In the genomic region with DNA sequence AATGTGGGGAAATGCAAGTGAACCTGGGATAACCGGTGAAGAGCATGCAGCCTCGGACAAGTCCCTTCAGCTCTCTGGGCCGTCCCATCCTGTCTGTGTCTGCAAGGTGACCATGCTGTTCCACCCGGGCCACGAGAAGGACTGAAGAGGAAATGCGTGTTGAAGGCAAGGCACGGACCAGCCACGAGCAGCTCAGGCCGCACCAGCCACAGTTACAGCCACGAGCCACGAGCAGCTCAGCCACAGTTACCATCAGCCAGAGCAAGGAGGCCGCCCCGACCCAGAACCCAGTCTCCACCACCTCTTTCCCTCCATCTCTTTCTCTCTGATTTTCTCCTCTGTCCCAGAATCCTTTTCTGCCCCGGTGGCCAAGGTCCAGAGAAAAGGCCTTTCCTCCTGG, we compare ENCODE assay signal across 24 cellular contexts. TPM values are rescaled to one million over a fixed set of nuclear protein-coding genes. Genes with fewer than 3 reads are reported as not detected.
DNase-seq lines count a peak whose midpoint lies in the region; ATAC-seq, FAIRE-seq and TF ChIP-seq lines count a peak whose summit lies in the region.
"Had no signal": no experiment of that assay in that cellular context is flagged by ENCODE, and none has a peak within 500 bp of the region (broad histone marks: within the 10 kb centered on the region; RNA-seq: fewer than 3 reads in every experiment).

No MANE protein-coding gene starts in this region.

- no peak for TF ChIP-seq POLR2A in H1 (IDR thresholded peaks at IDR 0.05; ENCODE audit: control extremely low read depth in 1 of 2, low read depth in 2 of 2, low read length in 2 of 2)

- no peaks in the 10 kb centered on the region for H3K36me3 ChIP-seq in H1 (ENCODE audit: control insufficient read depth in 2 of 4, insufficient read depth in 4 of 4, low read length in 3 of 4)
- H3K36me3 ChIP-seq in lower lobe of right lung = no peaks in the 10 kb centered on the region
- H3K36me3 ChIP-seq in osteoblast (ENCODE audit: insufficient read depth, low read length) = no peaks in the 10 kb centered on the region
- H3K36me3 ChIP-seq: BLaER1, HAP-1 had no signal

- H4K8ac ChIP-seq in H1 (ENCODE audit: extremely low read depth, insufficient read depth, low read length) = 0 out of 2 replicates have a peak overlapping the region, but pooled peaks have one; percentile 25

- H2BK120ac ChIP-seq in H1 (replicated peaks; ENCODE audit: low read depth, low read length) = no peak overlapping the region

- intact Hi-C loops in Right ventricle myocardium inferior (cut with DNase I) (no loop called here), left cardiac atrium (cut with DNase I) (no loop called here), lower lobe of right lung (cut with DNase I) (no loop called here)

- no peak overlapping the region for H4K5ac ChIP-seq in H1 (ENCODE audit: insufficient read length, low read depth, low read length)

- no peak overlapping the region for H4K91ac ChIP-seq in H1 (replicated peaks; ENCODE audit: insufficient read length, low read length)

- POLR2A ChIA-PET in H1 (lab: Charles Lee; ENCODE audit: partially characterized antibody) = no interaction called here

- H3K23ac ChIP-seq in H1 (ENCODE audit: insufficient read length) = no peak overlapping the region

- no peak overlapping the region for H2BK5ac ChIP-seq in H1 (ENCODE audit: low read depth, low read length)

- no peaks in the 10 kb centered on the region; a peak in 1 of 7 replicates for H3K4me1 ChIP-seq in H1 (replicated peaks in 1 of 4; ENCODE audit: control insufficient read depth in 3 of 4, insufficient read depth in 4 of 4, low read length in 3 of 4)
- H3K4me1 ChIP-seq in lower lobe of right lung = no peaks in the 10 kb centered on the region
- no peaks in the 10 kb centered on the region for H3K4me1 ChIP-seq in osteoblast (ENCODE audit: insufficient read depth, low read length)
- H3K4me1 ChIP-seq: Caco-2, HAP-1 had no signal

- H3K4ac ChIP-seq in H1 (replicated peaks; ENCODE audit: insufficient read length, low read depth, low read length) = no peak overlapping the region

- H3K4me3 ChIP-seq in H1 (ENCODE audit: extremely low read depth in 1 of 4, insufficient read depth in 2 of 4, low read depth in 3 of 4, low read length in 4 of 4) = no peak overlapping the region
- H3K4me3 ChIP-seq in lower lobe of right lung = no peak overlapping the region
- H3K4me3 ChIP-seq in osteoblast (ENCODE audit: insufficient read depth, low read length) = no peak overlapping the region
- H3K4me3 ChIP-seq: BLaER1, GM12878, GM23338, HAP-1 had no signal

- no peak overlapping the region for H3K56ac ChIP-seq in H1 (replicated peaks; ENCODE audit: insufficient read length, low read depth, low read length)

- H3K4me2 ChIP-seq in H1 (ENCODE audit: insufficient read depth in 1 of 2, low read depth in 2 of 2, low read length in 2 of 2) (no peak overlapping the region), osteoblast (ENCODE audit: insufficient read depth, low read length) (no peak overlapping the region)
- H3K4me2 ChIP-seq: BLaER1, GM23338 had no signal

- H3K79me1 ChIP-seq in H1 (ENCODE audit: low read depth, low read length) = no peaks in the 10 kb centered on the region

- peaks cover 3 to 13% of the 10 kb centered on the region in 2 experiments; a peak in 1 of 4 replicates for H3K9me3 ChIP-seq in H1 (ENCODE audit: insufficient read depth in 2 of 2, low read depth in 1 of 2, low read length in 1 of 2)
- no peaks in the 10 kb centered on the region for H3K9me3 ChIP-seq in lower lobe of right lung
- H3K9me3 ChIP-seq in osteoblast (ENCODE audit: low read depth, low read length) = no peaks in the 10 kb centered on the region
- H3K9me3 ChIP-seq: BLaER1, Caco-2, HAP-1 had no signal

- no peak for ATAC-seq in Right ventricle myocardium inferior
- ATAC-seq in left cardiac atrium = no peak
- no peak for ATAC-seq in lower lobe of right lung
- ATAC-seq: CD8-positive, alpha-beta T cell; GM12878; GM23338 had no signal

- no peak overlapping the region for H2BK12ac ChIP-seq in H1 (ENCODE audit: low read depth, low read length)

- DNase-seq in Right ventricle myocardium inferior (ENCODE audit: missing footprints) (peak; percentile 50), left cardiac atrium (no peak), H1 (ENCODE audit: low read depth in 1 of 2, low spot score in 2 of 2) (no peak), lower lobe of right lung (peak; percentile 32), hippocampal formation (lab: John Stamatoyannopoulos, UW) (no peak), osteoblast (ENCODE audit: insufficient read length, low spot score, missing footprints) (no peak)
- DNase-seq: Caco-2; CD4-positive, CD25-positive, alpha-beta regulatory T cell; CD8-positive, alpha-beta T cell; DMS153; DMS79; EL; GDM1; HFFc6 had no signal

- H3K23me2 ChIP-seq in H1 (ENCODE audit: low read depth, low read length) = peaks cover 8% of the 10 kb centered on the region; the same call in 1 of the 2 replicates

- no peak overlapping the region for H2BK15ac ChIP-seq in H1 (ENCODE audit: low read length)

- H4K20me1 ChIP-seq in H1 (replicated peaks in 1 of 2; ENCODE audit: control insufficient read depth in 1 of 2, insufficient read depth in 2 of 2, low read length in 2 of 2) = peaks cover 0 to 7% of the 10 kb centered on the region in 2 experiments
- H4K20me1 ChIP-seq in osteoblast (ENCODE audit: insufficient read depth, low read length) = no peaks in the 10 kb centered on the region
- H4K20me1 ChIP-seq: BLaER1 had no signal

- no peak overlapping the region for H2AK5ac ChIP-seq in H1 (ENCODE audit: low read depth, low read length)

- H3K27ac ChIP-seq in H1 (ENCODE audit: low read depth, low read length) (no peak overlapping the region), lower lobe of right lung (no peak overlapping the region), osteoblast (ENCODE audit: low read depth, low read length) (no peak overlapping the region)
- H3K27ac ChIP-seq: 22Rv1, BLaER1, C4-2B had no signal

- FAIRE-seq in H1 (lab: Jason Lieb, UNC) = no peak
- FAIRE-seq: A204.1, GM12878, GM19239, H54 had no signal

- 91% methylated on average over 14 of the region's 14 CpGs; no CpG with 5 or more reads in 1 of the 2 experiments for WGBS in H1 (ENCODE audit: extremely low coverage in 1 of 2, insufficient coverage in 1 of 2, insufficient read length in 1 of 2, insufficient replicate concordance in 2 of 2, low coverage in 1 of 2, low lambda C conversion rate in 2 of 2, missing lambda C conversion rate in 1 of 2), 2 experiments

- H2BK20ac ChIP-seq in H1 (ENCODE audit: low read length) = no peak overlapping the region

- H3K9ac ChIP-seq in H1 (replicated peaks in 1 of 4; ENCODE audit: extremely low read depth in 1 of 4, low read depth in 3 of 4, low read length in 3 of 4) = no peak overlapping the region
- H3K9ac ChIP-seq: BLaER1 had no signal

- CTCF ChIA-PET in H1 (lab: Charles Lee; ENCODE audit: partially characterized antibody) = interaction anchor here (2.0 kb wide), 1 partner anchor 22 kb away, joined by 5 read pairs; no protein-coding TSS in a partner anchor

- H2AFZ ChIP-seq in H1 (ENCODE audit: low read length) (no peak overlapping the region), osteoblast (ENCODE audit: low read length) (no peak overlapping the region)
- H2AFZ ChIP-seq: GM23338 had no signal

- H3K27me3 ChIP-seq in H1 (replicated peaks in 1 of 4; ENCODE audit: control insufficient read depth in 3 of 4, extremely low read depth in 1 of 4, insufficient read depth in 3 of 4, low read length in 3 of 4) (peaks cover 0 to 20% (median 8%) of the 10 kb centered on the region in 4 experiments; a peak in 4 of 7 replicates), lower lobe of right lung (ENCODE audit: low read depth) (peaks cover 28% of the 10 kb centered on the region), osteoblast (ENCODE audit: insufficient read depth, low read length) (peaks cover 8% of the 10 kb centered on the region)

- no peak overlapping the region for H3K18ac ChIP-seq in H1 (ENCODE audit: extremely low read depth, low read length)

- H3K14ac ChIP-seq in H1 (ENCODE audit: insufficient read length) = no peak overlapping the region

- no peak for TF ChIP-seq CTCF in H1 (IDR thresholded peaks at IDR 0.05; ENCODE audit: control extremely low read depth in 1 of 3, insufficient read depth in 1 of 3, low read depth in 1 of 3, low read length in 3 of 3)
- TF ChIP-seq CTCF in lower lobe of right lung (IDR thresholded peaks at IDR 0.05) = no peak
- no peak for TF ChIP-seq CTCF in osteoblast (IDR thresholded peaks at IDR 0.05; ENCODE audit: extremely low read depth, low read depth, low read length)

- H3K79me2 ChIP-seq in H1 (ENCODE audit: control insufficient read depth in 1 of 2, insufficient read depth in 2 of 2, low read length in 2 of 2) (no peaks in the 10 kb centered on the region), osteoblast (ENCODE audit: insufficient read depth, low read length) (no peaks in the 10 kb centered on the region)

- TF ChIP-seq RAD21 in H1 (IDR thresholded peaks at IDR 0.05 in 1 of 2, conservative IDR thresholded peaks at IDR 0.05 in 1 of 2; ENCODE audit: low read depth in 2 of 2, low read length in 2 of 2) = no peak

- TF ChIP-seq EP300 in H1 (IDR thresholded peaks at IDR 0.05; ENCODE audit: borderline replicate concordance in 1 of 2, low read depth in 2 of 2, low read length in 2 of 2) = no peak

TF ChIP-seq in H1, 55 proteins besides CTCF, POLR2A, EP300 and RAD21:
- TF ChIP-seq HDAC2 (IDR thresholded peaks at IDR 0.05; ENCODE audit: borderline replicate concordance in 1 of 2, low read depth in 2 of 2, low read length in 2 of 2) (no peak), BACH1 (IDR thresholded peaks at IDR 0.05; ENCODE audit: low read length) (no peak), RNF2 (IDR thresholded peaks at IDR 0.05; ENCODE audit: borderline replicate concordance, low read depth, low read length, missing control alignments, poor library complexity, severe bottlenecking) (no peak), EGR1 (IDR thresholded peaks at IDR 0.05; ENCODE audit: borderline replicate concordance, low read depth, low read length) (0 out of 2 replicates have a peak, but pooled peaks have one; percentile 22), SRF (IDR thresholded peaks at IDR 0.05; ENCODE audit: low read depth, low read length) (no peak), RBBP5 (IDR thresholded peaks at IDR 0.05; ENCODE audit: borderline replicate concordance, low read depth, low read length) (no peak), SP4 (IDR thresholded peaks at IDR 0.05; ENCODE audit: low read length) (no peak)

RNA-seq across cellular contexts. Expression of a gene that starts 18.8 kb away (rescaled TPM):
- total RNA-seq in Right ventricle myocardium inferior = not detected
- 1 to 10 TPM; 2.6 to 2.7 TPM for total RNA-seq in left cardiac atrium
- 2.0 and 3.3 TPM in 2 replicates for total RNA-seq in H1 (2021; fragmentation: NEBNext Ultra II Directional; extraction: Animal tissue kit (Norgen Biotek cat#: 25700))
- polyA plus RNA-seq in H1 (2011; rRNA removed) = 3.6 and 5.3 TPM in 2 replicates
- 6.1 TPM for polyA plus RNA-seq in H1 (2011; cell fraction: cytosol; rRNA removed)
- polyA plus RNA-seq in H1 (2011; cell fraction: nucleus; rRNA removed) = 9.4 TPM
- 2.3 to 3.6 TPM (median 3.1 TPM) in 4 replicates for polyA plus RNA-seq in H1 (2012, experiment 1 of 2)
- polyA plus RNA-seq in H1 (2012, experiment 2 of 2) = 2.3 TPM
- 0.73 TPM for polyA plus RNA-seq in H1 (2013, experiment 1 of 2)
- polyA plus RNA-seq in H1 (2013, experiment 2 of 2) = 0.92 TPM
- 2.3 and 4.0 TPM in 2 replicates for polyA minus RNA-seq in H1 (2011; rRNA and poly(A)+ RNA removed)
- polyA minus RNA-seq in H1 (2011; cell fraction: cytosol; rRNA and poly(A)+ RNA removed) = 4.0 TPM
- 4.2 TPM for polyA minus RNA-seq in H1 (2011; cell fraction: nucleus; rRNA and poly(A)+ RNA removed)
- total RNA-seq in lower lobe of right lung = not detected
- 0.36 and 1.2 TPM in 2 replicates for total RNA-seq in osteoblast
- total RNA-seq: CD8-positive, alpha-beta T cell; GM12878; HFFc6 had no signal
- polyA plus RNA-seq: AG04450 had no signal

Comparison
In these comparisons a context has a peak if more than half of its experiments do, and no peak if none do; other contexts are left out.
1. DNase-seq: peak in Right ventricle myocardium inferior (single experiment) and lower lobe of right lung (single experiment); none in left cardiac atrium (single experiment), H1 (0 of 2), hippocampal formation (0 of 2) and osteoblast (single experiment).